ENCODE assay signal across 9 cellular contexts in the genomic region with DNA sequence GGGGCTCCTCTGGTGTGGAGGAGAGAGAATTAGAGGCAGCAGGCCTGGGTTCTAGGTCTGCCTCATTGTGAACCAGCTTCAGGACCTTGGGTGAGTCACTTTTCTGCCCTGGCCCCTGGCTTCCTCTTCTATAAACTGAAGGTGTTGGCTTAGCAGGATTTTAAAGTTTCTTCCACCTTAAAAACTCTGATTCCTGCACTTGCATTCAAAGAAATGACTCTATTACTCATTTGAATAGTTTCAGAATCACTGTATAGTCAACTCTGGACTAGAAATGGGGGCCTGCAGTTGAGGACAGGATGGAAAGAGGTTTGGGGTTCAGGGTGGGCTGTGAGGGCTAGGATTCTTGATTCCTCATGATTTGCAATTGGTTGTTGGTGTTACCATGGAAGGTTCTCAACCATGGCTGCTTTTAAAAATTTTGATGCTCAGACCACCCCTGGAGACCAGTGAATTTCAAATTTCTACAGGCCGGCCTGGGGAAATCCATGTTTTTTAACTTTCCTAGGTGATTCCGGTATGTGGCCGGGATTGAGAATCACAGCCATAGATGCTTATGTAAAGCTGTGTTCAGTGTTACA. TPM values are rescaled to one million over a fixed set of nuclear protein-coding genes. Genes with fewer than 3 reads are reported as not detected.
DNase-seq lines count a peak whose midpoint lies in the region; ATAC-seq, FAIRE-seq and TF ChIP-seq lines count a peak whose summit lies in the region.
"Had no signal": no experiment of that assay in that cellular context is flagged by ENCODE, and none has a peak within 500 bp of the region (broad histone marks: within the 10 kb centered on the region; RNA-seq: fewer than 3 reads in every experiment).

No MANE protein-coding gene starts in this region.

- H4K20me1 ChIP-seq in H9 (ENCODE audit: control insufficient read depth, insufficient read depth, insufficient read length): no peaks in the 10 kb centered on the region

- no peak overlapping the region for H4K5ac ChIP-seq in H9 (ENCODE audit: insufficient read length, low read depth, low read length)

- H4K8ac ChIP-seq in H9 (replicated peaks; ENCODE audit: insufficient read length, low read depth, low read length): no peak overlapping the region

- no peaks in the 10 kb centered on the region for H3K79me1 ChIP-seq in H9 (ENCODE audit: insufficient read depth, low read depth, low read length, poor library complexity, severe bottlenecking)

- no peak overlapping the region for H4K91ac ChIP-seq in H9 (ENCODE audit: insufficient read length, low read depth, low read length)

- no peaks in the 10 kb centered on the region; the same call in 1 of the 2 replicates for H3K79me2 ChIP-seq in H9 (ENCODE audit: insufficient read depth, low read length)

- no peaks in the 10 kb centered on the region for H3K23me2 ChIP-seq in H9 (ENCODE audit: insufficient read length, low read depth, low read length, poor library complexity, severe bottlenecking)

- no peak for TF ChIP-seq CTCF in H9 (conservative IDR thresholded peaks at IDR 0.05)

- H2BK20ac ChIP-seq in H9 (ENCODE audit: low read depth, low read length, poor library complexity, severe bottlenecking): no peak overlapping the region

- H3K27ac Mint-ChIP-seq in activated T-cell treated with anti-CD3 and anti-CD28 coated beads, Interleukin-2, amount 50 U/mL, for 72 hours: peak overlapping the region; percentile 66
- no peak overlapping the region for H3K27ac Mint-ChIP-seq in H9

- H3K18ac ChIP-seq in H9 (ENCODE audit: insufficient read length, low read depth, low read length): no peak overlapping the region

- no peak overlapping the region for H2BK120ac ChIP-seq in H9 (ENCODE audit: low read depth, low read length, poor library complexity, severe bottlenecking)

- peaks cover 0 to 2% of the 10 kb centered on the region in 2 donors for H3K9me3 Mint-ChIP-seq in activated T-cell treated with anti-CD3 and anti-CD28 coated beads, Interleukin-2, amount 50 U/mL, for 72 hours
- H3K9me3 Mint-ChIP-seq in H9: no peaks in the 10 kb centered on the region

- no peak overlapping the region for H2AK5ac ChIP-seq in H9 (ENCODE audit: insufficient read length, low read length)

- no peak overlapping the region for H3K56ac ChIP-seq in H9 (ENCODE audit: insufficient read length, low read depth, low read length)

- peaks cover 100% of the 10 kb centered on the region for H3K4me1 Mint-ChIP-seq in activated T-cell treated with anti-CD3 and anti-CD28 coated beads, Interleukin-2, amount 50 U/mL, for 72 hours (ENCODE audit: low read depth)
- peaks cover 70 to 72% of the 10 kb centered on the region in 2 experiments for H3K4me1 Mint-ChIP-seq in H9

- no peaks in the 10 kb centered on the region; the same call in 1 of the 2 replicates for H3K4me1 ChIP-seq in H9 (ENCODE audit: insufficient read depth, low read length)

- no peak overlapping the region for H2BK15ac ChIP-seq in H9 (ENCODE audit: low read depth, low read length)

- H3K27ac ChIP-seq in H9 (ENCODE audit: insufficient read length, low read depth, low read length): no peak overlapping the region

- H2BK5ac ChIP-seq in H9 (ENCODE audit: insufficient read length, low read length): no peak overlapping the region

- peak; percentile 30 for ATAC-seq in HG03097 (IDR thresholded peaks at IDR 0.05; ENCODE audit: low FRiP score, unreplicated experiment)
- ATAC-seq in activated T-cell treated with anti-CD3 and anti-CD28 coated beads, Interleukin-2, amount 50 U/mL, for 72 hours (replicated peaks in 1 of 2): peak; percentile 66 to 68

- no peak overlapping the region for H3T11ph ChIP-seq in H9 (ENCODE audit: low read length)

- no peak overlapping the region for H3K14ac ChIP-seq in H9 (ENCODE audit: insufficient read depth, low read length)

- H3K4ac ChIP-seq in H9 (ENCODE audit: low read depth, low read length): no peak overlapping the region

- no peaks in the 10 kb centered on the region for H3K27me3 ChIP-seq in H9 (ENCODE audit: insufficient read depth, low read length)

- H3K9me3 ChIP-seq in H9 (ENCODE audit: control insufficient read depth, low read depth, low read length): no peaks in the 10 kb centered on the region

- H3K23ac ChIP-seq in H9 (ENCODE audit: insufficient read length, low read depth, low read length): no peak overlapping the region

- no CpG with 5 or more reads among the region's 3 CpGs for WGBS in H9 (ENCODE audit: extremely low coverage, insufficient read length, low lambda C conversion rate)

- no peak overlapping the region for H3K9ac ChIP-seq in H9 (ENCODE audit: extremely low read depth, insufficient read length, low read length)

- no peak for FAIRE-seq in RCC 7860 (lab: Jason Lieb, UNC)
- FAIRE-seq: A204.1 had no signal

- DNase-seq in NOMO-1 treated with DMSO at 0.1 percent for 48 hours (lab: John Stamatoyannopoulos, UW; ENCODE audit: unreplicated experiment): peak; percentile 58
- no peak for DNase-seq in NOMO-1 treated with dmso at 0.1 percent for 144 hours (lab: John Stamatoyannopoulos, UW; ENCODE audit: unreplicated experiment)
- peak; percentile 72 to 81 for DNase-seq in activated T-cell treated with anti-CD3 and anti-CD28 coated beads, Interleukin-2, amount 50 U/mL, for 72 hours
- peak; percentile 51 for DNase-seq in stimulated activated CD4-positive, alpha-beta T cell treated with anti-CD3 and anti-CD28 coated beads, Interleukin-4, amount 100 ng/mL, for 1 hour
- no peak for DNase-seq in H9
- DNase-seq in RCC 7860 (ENCODE audit: low spot score): no peak
- no peak for DNase-seq in NCI-H524 (lab: John Stamatoyannopoulos, UW)

- H3K4me3 Mint-ChIP-seq in activated T-cell treated with anti-CD3 and anti-CD28 coated beads, Interleukin-2, amount 50 U/mL, for 72 hours: peak overlapping the region; percentile 59 to 76
- no peak overlapping the region for H3K4me3 Mint-ChIP-seq in H9

- no peak overlapping the region for H2BK12ac ChIP-seq in H9 (ENCODE audit: insufficient read length, low read depth, low read length)

- peaks cover 6 to 11% of the 10 kb centered on the region in 2 donors for H3K36me3 Mint-ChIP-seq in activated T-cell treated with anti-CD3 and anti-CD28 coated beads, Interleukin-2, amount 50 U/mL, for 72 hours (ENCODE audit: insufficient read depth in 2 of 2)
- peaks cover 0 to 4% (median 2%) of the 10 kb centered on the region in 3 experiments; a peak in 4 of 7 replicates for H3K36me3 Mint-ChIP-seq in H9 (ENCODE audit: insufficient read depth in 1 of 3, low read depth in 3 of 3)

- H3K4me2 ChIP-seq in H9 (ENCODE audit: insufficient read depth, insufficient read length, low read length): no peak overlapping the region

- no peaks in the 10 kb centered on the region for H3K27me3 Mint-ChIP-seq in activated T-cell treated with anti-CD3 and anti-CD28 coated beads, Interleukin-2, amount 50 U/mL, for 72 hours (ENCODE audit: low read depth)
- no peaks in the 10 kb centered on the region for H3K27me3 Mint-ChIP-seq in H9 (ENCODE audit: low read depth)

- H2AFZ ChIP-seq in H9 (ENCODE audit: low read length): no peak overlapping the region

RNA-seq across cellular contexts. Expression of a gene that starts 19.9 kb away (rescaled TPM):
- 10 to 100 TPM; 47.4 to 68.9 TPM for total RNA-seq in activated T-cell treated with anti-CD3 and anti-CD28 coated beads, Interleukin-2, amount 50 U/mL, for 72 hours
- total RNA-seq in H9 (2021): 25.9 and 26.7 TPM in 2 replicates

Comparison
In these comparisons a context has a peak if more than half of its experiments do, and no peak if none do; other contexts are left out.
1. DNase-seq: peak in NOMO-1 treated with DMSO at 0.1 percent for 48 hours (single experiment), activated T-cell treated with anti-CD3 and anti-CD28 coated beads, Interleukin-2, amount 50 U/mL, for 72 hours (2 of 2) and stimulated activated CD4-positive, alpha-beta T cell treated with anti-CD3 and anti-CD28 coated beads, Interleukin-4, amount 100 ng/mL, for 1 hour (single experiment); none in NOMO-1 treated with dmso at 0.1 percent for 144 hours (single experiment), H9 (single experiment), RCC 7860 (single experiment) and NCI-H524 (0 of 2).
2. H3K4me3 Mint-ChIP-seq: peak in activated T-cell treated with anti-CD3 and anti-CD28 coated beads, Interleukin-2, amount 50 U/mL, for 72 hours (2 of 2); none in H9 (0 of 2).